ENCODE assay signal across 17 cellular contexts in the genomic region with DNA sequence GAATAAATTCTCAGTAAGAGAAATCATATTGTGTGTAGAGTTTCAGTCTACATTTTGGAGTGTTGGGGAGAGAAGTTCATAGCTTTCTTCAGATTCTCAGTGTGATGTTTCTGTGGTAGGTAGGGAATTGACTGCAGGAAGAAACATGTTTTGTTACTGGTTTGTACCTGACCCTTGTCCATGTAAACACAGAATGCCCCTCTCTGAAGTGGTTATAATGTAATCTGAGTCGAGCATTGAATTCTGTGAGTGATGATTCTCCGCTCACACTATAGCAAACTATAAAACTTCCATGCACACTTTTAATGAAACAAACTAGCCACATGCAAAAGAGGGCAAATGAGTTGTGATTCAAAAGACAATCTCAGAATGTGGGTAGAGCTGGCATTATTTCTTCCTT.
"Had no signal": no experiment of that assay in that cellular context is flagged by ENCODE, and none has a peak within 500 bp of the region (broad histone marks: within the 10 kb centered on the region; RNA-seq: fewer than 3 reads in every experiment).

No MANE protein-coding gene starts in this region.

- H3K9me3 Mint-ChIP-seq: activated CD4-positive, alpha-beta memory T cell treated with anti-CD3 and anti-CD28 coated beads for 36 hours; activated naive CD8-positive, alpha-beta T cell treated with anti-CD3 and anti-CD28 coated beads for 36 hours; endodermal cell; naive thymus-derived CD8-positive, alpha-beta T cell; stimulated activated naive CD8-positive, alpha-beta T cell treated with anti-CD3 and anti-CD28 coated beads, Interleukin-15, Interleukin-2, amounts not matched to agents 100 ng/mL and 50 ng/mL, for 24 hours had no signal

- H3K36me3 Mint-ChIP-seq: activated CD4-positive, alpha-beta memory T cell treated with anti-CD3 and anti-CD28 coated beads for 36 hours; activated naive CD8-positive, alpha-beta T cell treated with anti-CD3 and anti-CD28 coated beads for 36 hours; naive thymus-derived CD8-positive, alpha-beta T cell had no signal

- H3K27me3 Mint-ChIP-seq: activated CD4-positive, alpha-beta memory T cell treated with anti-CD3 and anti-CD28 coated beads for 36 hours; activated naive CD8-positive, alpha-beta T cell treated with anti-CD3 and anti-CD28 coated beads for 36 hours; stimulated activated naive CD8-positive, alpha-beta T cell treated with anti-CD3 and anti-CD28 coated beads, Interleukin-15, Interleukin-2, amounts not matched to agents 100 ng/mL and 50 ng/mL, for 24 hours had no signal

- DNase-seq: activated CD4-positive, alpha-beta memory T cell treated with anti-CD3 and anti-CD28 coated beads for 36 hours; activated CD4-positive, alpha-beta T cell treated with anti-CD3 and anti-CD28 coated beads for 48 hours; activated naive CD4-positive, alpha-beta T cell treated with Interleukin-2 at 50 U/mL for 16 hours; activated naive CD8-positive, alpha-beta T cell treated with anti-CD3 and anti-CD28 coated beads for 36 hours; activated T-cell treated with anti-CD3 and anti-CD28 coated beads, Interleukin-2, amount 50 U/mL, for 48 hours; cerebellar nuclear complex; endodermal cell; kidney; naive thymus-derived CD8-positive, alpha-beta T cell; pancreas; psoas muscle; stimulated activated CD4-positive, alpha-beta T cell treated with anti-CD3 and anti-CD28 coated beads, Interleukin-12 subunit alpha, Interleukin-12 subunit beta, amount 100 ng/mL, for 4 hours; substantia nigra; T1000; thyroid gland had no signal

- H3K4me1 Mint-ChIP-seq: activated naive CD8-positive, alpha-beta T cell treated with anti-CD3 and anti-CD28 coated beads for 36 hours; endodermal cell; naive thymus-derived CD8-positive, alpha-beta T cell had no signal

- H3K27ac Mint-ChIP-seq: activated CD4-positive, alpha-beta memory T cell treated with anti-CD3 and anti-CD28 coated beads for 36 hours; activated naive CD8-positive, alpha-beta T cell treated with anti-CD3 and anti-CD28 coated beads for 36 hours; endodermal cell; naive thymus-derived CD8-positive, alpha-beta T cell; stimulated activated naive CD8-positive, alpha-beta T cell treated with anti-CD3 and anti-CD28 coated beads, Interleukin-15, Interleukin-2, amounts not matched to agents 100 ng/mL and 50 ng/mL, for 24 hours had no signal

- ATAC-seq: left lobe of liver; naive thymus-derived CD8-positive, alpha-beta T cell; pancreas; psoas muscle had no signal

- H3K4me3 Mint-ChIP-seq: activated CD4-positive, alpha-beta memory T cell treated with anti-CD3 and anti-CD28 coated beads for 36 hours; activated naive CD8-positive, alpha-beta T cell treated with anti-CD3 and anti-CD28 coated beads for 36 hours; endodermal cell; naive thymus-derived CD8-positive, alpha-beta T cell; stimulated activated naive CD8-positive, alpha-beta T cell treated with anti-CD3 and anti-CD28 coated beads, Interleukin-15, Interleukin-2, amounts not matched to agents 100 ng/mL and 50 ng/mL, for 24 hours had no signal
